Comparison of ENCODE assay signal across 1 cellular context in the genomic region with DNA sequence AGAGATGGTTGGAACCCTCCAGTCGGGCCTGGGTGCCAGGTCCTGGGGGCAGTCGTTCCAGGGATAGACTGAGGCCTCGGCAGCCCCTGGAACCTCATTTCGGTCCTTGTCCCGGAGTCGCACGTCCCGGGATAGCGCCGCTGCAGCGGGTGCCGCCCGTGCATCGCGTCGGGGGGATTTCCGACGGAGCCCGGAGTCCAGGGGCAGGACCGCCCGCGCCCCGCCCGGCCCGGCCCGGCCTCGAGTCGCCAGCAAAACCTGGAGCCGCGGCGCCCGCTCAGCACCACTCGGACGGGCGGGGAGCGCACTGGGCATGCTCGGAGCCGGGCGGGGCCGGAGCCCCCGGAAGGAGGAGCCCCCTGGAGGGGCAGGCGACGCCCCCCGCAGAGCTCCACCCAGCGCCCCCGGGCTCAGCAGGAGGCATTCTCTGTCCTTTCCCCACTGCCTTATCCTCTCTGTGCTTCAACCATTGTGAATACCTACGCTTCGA.
TF ChIP-seq lines count a peak whose summit lies in the region.

No MANE protein-coding gene starts in this region.

TF ChIP-seq in HepG2, 621 proteins besides CTCF, POLR2A, EP300 and RAD21 (continued from another document and continues in another):
- TF ChIP-seq ZNF619 (CRISPR knock-in tag; IDR thresholded peaks at IDR 0.05) = no peak
- TF ChIP-seq, protein P1, sequence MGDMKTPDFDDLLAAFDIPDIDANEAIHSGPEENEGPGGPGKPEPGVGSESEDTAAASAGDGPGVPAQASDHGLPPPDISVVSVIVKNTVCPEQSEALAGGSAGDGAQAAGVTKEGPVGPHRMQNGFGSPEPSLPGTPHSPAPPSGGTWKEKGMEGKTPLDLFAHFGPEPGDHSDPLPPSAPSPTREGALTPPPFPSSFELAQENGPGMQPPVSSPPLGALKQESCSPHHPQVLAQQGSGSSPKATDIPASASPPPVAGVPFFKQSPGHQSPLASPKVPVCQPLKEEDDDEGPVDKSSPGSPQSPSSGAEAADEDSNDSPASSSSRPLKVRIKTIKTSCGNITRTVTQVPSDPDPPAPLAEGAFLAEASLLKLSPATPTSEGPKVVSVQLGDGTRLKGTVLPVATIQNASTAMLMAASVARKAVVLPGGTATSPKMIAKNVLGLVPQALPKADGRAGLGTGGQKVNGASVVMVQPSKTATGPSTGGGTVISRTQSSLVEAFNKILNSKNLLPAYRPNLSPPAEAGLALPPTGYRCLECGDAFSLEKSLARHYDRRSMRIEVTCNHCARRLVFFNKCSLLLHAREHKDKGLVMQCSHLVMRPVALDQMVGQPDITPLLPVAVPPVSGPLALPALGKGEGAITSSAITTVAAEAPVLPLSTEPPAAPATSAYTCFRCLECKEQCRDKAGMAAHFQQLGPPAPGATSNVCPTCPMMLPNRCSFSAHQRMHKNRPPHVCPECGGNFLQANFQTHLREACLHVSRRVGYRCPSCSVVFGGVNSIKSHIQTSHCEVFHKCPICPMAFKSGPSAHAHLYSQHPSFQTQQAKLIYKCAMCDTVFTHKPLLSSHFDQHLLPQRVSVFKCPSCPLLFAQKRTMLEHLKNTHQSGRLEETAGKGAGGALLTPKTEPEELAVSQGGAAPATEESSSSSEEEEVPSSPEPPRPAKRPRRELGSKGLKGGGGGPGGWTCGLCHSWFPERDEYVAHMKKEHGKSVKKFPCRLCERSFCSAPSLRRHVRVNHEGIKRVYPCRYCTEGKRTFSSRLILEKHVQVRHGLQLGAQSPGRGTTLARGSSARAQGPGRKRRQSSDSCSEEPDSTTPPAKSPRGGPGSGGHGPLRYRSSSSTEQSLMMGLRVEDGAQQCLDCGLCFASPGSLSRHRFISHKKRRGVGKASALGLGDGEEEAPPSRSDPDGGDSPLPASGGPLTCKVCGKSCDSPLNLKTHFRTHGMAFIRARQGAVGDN (CRISPR knock-in tag; IDR thresholded peaks at IDR 0.05) = peak; percentile 92
- no peak for TF ChIP-seq PHF5A (CRISPR knock-in tag; IDR thresholded peaks at IDR 0.05; ENCODE audit: low read depth, unreplicated experiment)
- TF ChIP-seq, protein P2, sequence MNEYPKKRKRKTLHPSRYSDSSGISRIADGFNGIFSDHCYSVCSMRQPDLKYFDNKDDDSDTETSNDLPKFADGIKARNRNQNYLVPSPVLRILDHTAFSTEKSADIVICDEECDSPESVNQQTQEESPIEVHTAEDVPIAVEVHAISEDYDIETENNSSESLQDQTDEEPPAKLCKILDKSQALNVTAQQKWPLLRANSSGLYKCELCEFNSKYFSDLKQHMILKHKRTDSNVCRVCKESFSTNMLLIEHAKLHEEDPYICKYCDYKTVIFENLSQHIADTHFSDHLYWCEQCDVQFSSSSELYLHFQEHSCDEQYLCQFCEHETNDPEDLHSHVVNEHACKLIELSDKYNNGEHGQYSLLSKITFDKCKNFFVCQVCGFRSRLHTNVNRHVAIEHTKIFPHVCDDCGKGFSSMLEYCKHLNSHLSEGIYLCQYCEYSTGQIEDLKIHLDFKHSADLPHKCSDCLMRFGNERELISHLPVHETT (CRISPR knock-in tag; conservative IDR thresholded peaks at IDR 0.05) = no peak; the same call in 1 of the 2 replicates
- no peak for TF ChIP-seq MXI1 (IDR thresholded peaks at IDR 0.05; ENCODE audit: borderline replicate concordance, low read depth, low read length)
- TF ChIP-seq SAFB2 (CRISPR knock-in tag; IDR thresholded peaks at IDR 0.05; ENCODE audit: borderline replicate concordance, low read depth) = no peak
- TF ChIP-seq FOXA1 (IDR thresholded peaks at IDR 0.05) = no peak
- no peak; the same call in 1 of the 2 replicates for TF ChIP-seq FOXA1 (CRISPR knock-in tag; IDR thresholded peaks at IDR 0.05)
- no peak for TF ChIP-seq ZBTB20 (CRISPR knock-in tag; IDR thresholded peaks at IDR 0.05; ENCODE audit: borderline replicate concordance, low read depth)
- no peak for TF ChIP-seq NCOR1 (IDR thresholded peaks at IDR 0.05; ENCODE audit: borderline replicate concordance, low read length)
- TF ChIP-seq ZNF83 (CRISPR knock-in tag; IDR thresholded peaks at IDR 0.05; ENCODE audit: borderline replicate concordance) = no peak; the same call in 1 of the 2 replicates
- TF ChIP-seq, protein P3, sequence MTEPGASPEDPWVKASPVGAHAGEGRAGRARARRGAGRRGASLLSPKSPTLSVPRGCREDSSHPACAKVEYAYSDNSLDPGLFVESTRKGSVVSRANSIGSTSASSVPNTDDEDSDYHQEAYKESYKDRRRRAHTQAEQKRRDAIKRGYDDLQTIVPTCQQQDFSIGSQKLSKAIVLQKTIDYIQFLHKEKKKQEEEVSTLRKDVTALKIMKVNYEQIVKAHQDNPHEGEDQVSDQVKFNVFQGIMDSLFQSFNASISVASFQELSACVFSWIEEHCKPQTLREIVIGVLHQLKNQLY (CRISPR knock-in tag; IDR thresholded peaks at IDR 0.05) = no peak
- TF ChIP-seq POGZ (CRISPR knock-in tag; IDR thresholded peaks at IDR 0.05) = peak; percentile 64; the same call in 1 of the 2 replicates
- no peak for TF ChIP-seq ZNF350 (CRISPR knock-in tag; IDR thresholded peaks at IDR 0.05; ENCODE audit: borderline replicate concordance, low read depth)
- TF ChIP-seq, protein P4, sequence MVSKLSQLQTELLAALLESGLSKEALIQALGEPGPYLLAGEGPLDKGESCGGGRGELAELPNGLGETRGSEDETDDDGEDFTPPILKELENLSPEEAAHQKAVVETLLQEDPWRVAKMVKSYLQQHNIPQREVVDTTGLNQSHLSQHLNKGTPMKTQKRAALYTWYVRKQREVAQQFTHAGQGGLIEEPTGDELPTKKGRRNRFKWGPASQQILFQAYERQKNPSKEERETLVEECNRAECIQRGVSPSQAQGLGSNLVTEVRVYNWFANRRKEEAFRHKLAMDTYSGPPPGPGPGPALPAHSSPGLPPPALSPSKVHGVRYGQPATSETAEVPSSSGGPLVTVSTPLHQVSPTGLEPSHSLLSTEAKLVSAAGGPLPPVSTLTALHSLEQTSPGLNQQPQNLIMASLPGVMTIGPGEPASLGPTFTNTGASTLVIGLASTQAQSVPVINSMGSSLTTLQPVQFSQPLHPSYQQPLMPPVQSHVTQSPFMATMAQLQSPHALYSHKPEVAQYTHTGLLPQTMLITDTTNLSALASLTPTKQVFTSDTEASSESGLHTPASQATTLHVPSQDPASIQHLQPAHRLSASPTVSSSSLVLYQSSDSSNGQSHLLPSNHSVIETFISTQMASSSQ (IDR thresholded peaks at IDR 0.05; ENCODE audit: low read depth) = no peak
- TF ChIP-seq, protein P4 (CRISPR knock-in tag; IDR thresholded peaks at IDR 0.05; ENCODE audit: borderline replicate concordance) = 0 out of 2 replicates have a peak, but pooled peaks have one; percentile 44
- TF ChIP-seq ZBTB8A (CRISPR knock-in tag; IDR thresholded peaks at IDR 0.05; ENCODE audit: borderline replicate concordance, low read depth) = no peak
- TF ChIP-seq, protein P5, sequence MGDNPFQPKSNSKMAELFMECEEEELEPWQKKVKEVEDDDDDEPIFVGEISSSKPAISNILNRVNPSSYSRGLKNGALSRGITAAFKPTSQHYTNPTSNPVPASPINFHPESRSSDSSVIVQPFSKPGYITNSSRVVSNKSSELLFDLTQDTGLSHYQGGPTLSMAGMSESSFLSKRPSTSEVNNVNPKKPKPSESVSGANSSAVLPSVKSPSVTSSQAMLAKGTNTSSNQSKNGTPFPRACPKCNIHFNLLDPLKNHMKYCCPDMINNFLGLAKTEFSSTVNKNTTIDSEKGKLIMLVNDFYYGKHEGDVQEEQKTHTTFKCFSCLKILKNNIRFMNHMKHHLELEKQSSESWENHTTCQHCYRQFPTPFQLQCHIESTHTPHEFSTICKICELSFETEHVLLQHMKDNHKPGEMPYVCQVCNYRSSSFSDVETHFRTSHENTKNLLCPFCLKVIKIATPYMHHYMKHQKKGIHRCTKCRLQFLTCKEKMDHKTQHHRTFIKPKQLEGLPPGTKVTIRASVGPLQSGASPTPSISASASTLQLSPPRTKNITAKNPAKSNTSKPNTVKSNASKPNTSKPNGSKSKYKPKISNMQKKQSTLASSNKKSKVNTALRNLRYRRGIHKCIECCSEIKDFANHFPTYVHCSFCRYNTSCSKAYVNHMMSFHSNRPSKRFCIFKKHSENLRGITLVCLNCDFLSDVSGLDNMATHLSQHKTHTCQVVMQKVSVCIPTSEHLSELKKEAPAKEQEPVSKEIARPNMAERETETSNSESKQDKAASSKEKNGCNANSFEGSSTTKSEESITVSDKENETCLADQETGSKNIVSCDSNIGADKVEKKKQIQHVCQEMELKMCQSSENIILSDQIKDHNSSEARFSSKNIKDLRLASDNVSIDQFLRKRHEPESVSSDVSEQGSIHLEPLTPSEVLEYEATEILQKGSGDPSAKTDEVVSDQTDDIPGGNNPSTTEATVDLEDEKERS (CRISPR knock-in tag; IDR thresholded peaks at IDR 0.05) = no peak
- TF ChIP-seq SETDB1 (CRISPR knock-in tag; IDR thresholded peaks at IDR 0.05; ENCODE audit: borderline replicate concordance) = no peak
- TF ChIP-seq, protein P6, sequence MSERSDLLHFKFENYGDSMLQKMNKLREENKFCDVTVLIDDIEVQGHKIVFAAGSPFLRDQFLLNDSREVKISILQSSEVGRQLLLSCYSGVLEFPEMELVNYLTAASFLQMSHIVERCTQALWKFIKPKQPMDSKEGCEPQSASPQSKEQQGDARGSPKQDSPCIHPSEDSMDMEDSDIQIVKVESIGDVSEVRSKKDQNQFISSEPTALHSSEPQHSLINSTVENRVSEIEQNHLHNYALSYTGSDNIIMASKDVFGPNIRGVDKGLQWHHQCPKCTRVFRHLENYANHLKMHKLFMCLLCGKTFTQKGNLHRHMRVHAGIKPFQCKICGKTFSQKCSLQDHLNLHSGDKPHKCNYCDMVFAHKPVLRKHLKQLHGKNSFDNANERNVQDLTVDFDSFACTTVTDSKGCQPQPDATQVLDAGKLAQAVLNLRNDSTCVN (CRISPR knock-in tag; IDR thresholded peaks at IDR 0.05; ENCODE audit: borderline replicate concordance) = no peak
- peak; percentile 24; the same call in 1 of the 2 replicates for TF ChIP-seq ZNF605 (CRISPR knock-in tag; IDR thresholded peaks at IDR 0.05)
- TF ChIP-seq, protein P7, sequence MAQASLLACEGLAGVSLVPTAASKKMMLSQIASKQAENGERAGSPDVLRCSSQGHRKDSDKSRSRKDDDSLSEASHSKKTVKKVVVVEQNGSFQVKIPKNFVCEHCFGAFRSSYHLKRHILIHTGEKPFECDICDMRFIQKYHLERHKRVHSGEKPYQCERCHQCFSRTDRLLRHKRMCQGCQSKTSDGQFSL (CRISPR knock-in tag; IDR thresholded peaks at IDR 0.05) = no peak
- no peak for TF ChIP-seq SCMH1 (CRISPR knock-in tag; IDR thresholded peaks at IDR 0.05; ENCODE audit: borderline replicate concordance)
- TF ChIP-seq, protein P8, sequence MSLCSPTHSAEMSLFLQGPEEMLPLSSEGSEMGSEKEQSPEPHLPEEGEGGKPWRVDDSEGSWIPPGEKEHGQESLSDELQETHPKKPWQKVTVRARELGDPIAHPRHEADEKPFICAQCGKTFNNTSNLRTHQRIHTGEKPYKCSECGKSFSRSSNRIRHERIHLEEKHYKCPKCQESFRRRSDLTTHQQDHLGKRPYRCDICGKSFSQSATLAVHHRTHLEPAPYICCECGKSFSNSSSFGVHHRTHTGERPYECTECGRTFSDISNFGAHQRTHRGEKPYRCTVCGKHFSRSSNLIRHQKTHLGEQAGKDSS (CRISPR knock-in tag; IDR thresholded peaks at IDR 0.05; ENCODE audit: borderline replicate concordance, low read depth) = peak; percentile 72; the same call in 1 of the 2 replicates
- no peak for TF ChIP-seq NR3C1 (CRISPR knock-in tag; IDR thresholded peaks at IDR 0.05)
- TF ChIP-seq, protein P9, sequence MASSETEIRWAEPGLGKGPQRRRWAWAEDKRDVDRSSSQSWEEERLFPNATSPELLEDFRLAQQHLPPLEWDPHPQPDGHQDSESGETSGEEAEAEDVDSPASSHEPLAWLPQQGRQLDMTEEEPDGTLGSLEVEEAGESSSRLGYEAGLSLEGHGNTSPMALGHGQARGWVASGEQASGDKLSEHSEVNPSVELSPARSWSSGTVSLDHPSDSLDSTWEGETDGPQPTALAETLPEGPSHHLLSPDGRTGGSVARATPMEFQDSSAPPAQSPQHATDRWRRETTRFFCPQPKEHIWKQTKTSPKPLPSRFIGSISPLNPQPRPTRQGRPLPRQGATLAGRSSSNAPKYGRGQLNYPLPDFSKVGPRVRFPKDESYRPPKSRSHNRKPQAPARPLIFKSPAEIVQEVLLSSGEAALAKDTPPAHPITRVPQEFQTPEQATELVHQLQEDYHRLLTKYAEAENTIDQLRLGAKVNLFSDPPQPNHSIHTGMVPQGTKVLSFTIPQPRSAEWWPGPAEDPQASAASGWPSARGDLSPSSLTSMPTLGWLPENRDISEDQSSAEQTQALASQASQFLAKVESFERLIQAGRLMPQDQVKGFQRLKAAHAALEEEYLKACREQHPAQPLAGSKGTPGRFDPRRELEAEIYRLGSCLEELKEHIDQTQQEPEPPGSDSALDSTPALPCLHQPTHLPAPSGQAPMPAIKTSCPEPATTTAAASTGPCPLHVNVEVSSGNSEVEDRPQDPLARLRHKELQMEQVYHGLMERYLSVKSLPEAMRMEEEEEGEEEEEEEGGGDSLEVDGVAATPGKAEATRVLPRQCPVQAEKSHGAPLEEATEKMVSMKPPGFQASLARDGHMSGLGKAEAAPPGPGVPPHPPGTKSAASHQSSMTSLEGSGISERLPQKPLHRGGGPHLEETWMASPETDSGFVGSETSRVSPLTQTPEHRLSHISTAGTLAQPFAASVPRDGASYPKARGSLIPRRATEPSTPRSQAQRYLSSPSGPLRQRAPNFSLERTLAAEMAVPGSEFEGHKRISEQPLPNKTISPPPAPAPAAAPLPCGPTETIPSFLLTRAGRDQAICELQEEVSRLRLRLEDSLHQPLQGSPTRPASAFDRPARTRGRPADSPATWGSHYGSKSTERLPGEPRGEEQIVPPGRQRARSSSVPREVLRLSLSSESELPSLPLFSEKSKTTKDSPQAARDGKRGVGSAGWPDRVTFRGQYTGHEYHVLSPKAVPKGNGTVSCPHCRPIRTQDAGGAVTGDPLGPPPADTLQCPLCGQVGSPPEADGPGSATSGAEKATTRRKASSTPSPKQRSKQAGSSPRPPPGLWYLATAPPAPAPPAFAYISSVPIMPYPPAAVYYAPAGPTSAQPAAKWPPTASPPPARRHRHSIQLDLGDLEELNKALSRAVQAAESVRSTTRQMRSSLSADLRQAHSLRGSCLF (CRISPR knock-in tag; IDR thresholded peaks at IDR 0.05; ENCODE audit: borderline replicate concordance) = no peak
- no peak for TF ChIP-seq ZNF282 (IDR thresholded peaks at IDR 0.05; ENCODE audit: partially characterized antibody)
- TF ChIP-seq HCFC1 (IDR thresholded peaks at IDR 0.05; ENCODE audit: low read depth, low read length) = no peak
- TF ChIP-seq SP4 (CRISPR knock-in tag; IDR thresholded peaks at IDR 0.05) = peak; percentile 58; the same call in 1 of the 2 replicates
